9 cellular contexts compared by ENCODE assay signal in the genomic region with DNA sequence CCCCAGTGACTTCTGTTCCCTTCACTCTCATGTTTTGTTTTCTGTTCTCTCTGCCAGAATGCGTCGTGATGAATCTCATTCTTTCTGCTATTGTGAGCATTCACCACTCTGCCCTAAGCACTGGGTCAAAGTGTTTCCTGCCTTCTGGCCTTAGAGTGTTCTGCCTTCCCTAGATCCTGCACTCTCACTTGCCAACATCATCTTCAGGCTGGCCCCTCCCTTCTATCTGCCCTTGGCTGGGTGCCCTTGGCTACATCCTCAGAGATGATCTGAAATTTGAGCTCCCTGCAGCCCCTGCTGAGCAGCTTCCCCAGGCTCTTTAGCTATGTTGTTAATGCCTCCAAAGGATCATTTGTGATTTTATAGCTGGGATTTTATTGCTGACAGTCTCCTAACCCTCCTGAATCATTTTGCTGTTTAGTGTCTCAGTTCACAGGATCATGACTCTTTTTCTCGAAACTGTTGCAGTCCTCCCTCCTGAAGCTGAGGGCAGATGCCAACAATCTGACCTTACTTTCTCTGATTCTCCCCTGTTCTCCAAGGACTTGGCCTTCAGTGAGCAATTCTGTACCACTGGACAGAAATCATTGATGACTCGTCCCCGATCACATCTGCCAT. TPM values are rescaled to one million over a fixed set of nuclear protein-coding genes. Genes with fewer than 3 reads are reported as not detected.
A peak's percentile ranks its signal among the peaks of the same experiment; 100 is the strongest.
DNase-seq lines count a peak whose midpoint lies in the region; ATAC-seq and TF ChIP-seq lines count a peak whose summit lies in the region.
"Had no signal": no experiment of that assay in that cellular context is flagged by ENCODE, and none has a peak within 500 bp of the region (broad histone marks: within the 10 kb centered on the region; RNA-seq: fewer than 3 reads in every experiment).

No MANE protein-coding gene starts in this region.

- no peaks in the 10 kb centered on the region for H3K27me3 ChIP-seq in adrenal gland

- DNase-seq in Ammon's horn (ENCODE audit: low spot score) (peak; percentile 30), NCI-H1092 (lab: John Stamatoyannopoulos, UW) (peak; percentile 68), adrenal gland (peak; percentile 67 to 88 (median 84)), left colon (peak; percentile 44 to 47), erythroblast (lab: John Stamatoyannopoulos, UW) (no peak), mesenteric fat pad (ENCODE audit: low spot score) (no peak)
- no peak for DNase-seq in activated naive CD4-positive, alpha-beta T cell (lab: John Stamatoyannopoulos, UW)

- 16 to 29% (median 20%) methylated on average over 5 of the region's 5 CpGs for WGBS in adrenal gland, 4 donors

- H3K27ac ChIP-seq in adrenal gland, result peak overlapping the region in 4 of 5 donors; percentile 13 to 86 (median 52)

- H3K9me3 ChIP-seq in adrenal gland (replicated peaks in 1 of 3), result no peaks in the 10 kb centered on the region

- intact Hi-C loops in adrenal gland (cut with DNase I), result no loop called here
- intact Hi-C loops in left colon (cut with DNase I, micrococcal nuclease), result no loop called here

- TF ChIP-seq CTCF in adrenal gland (IDR thresholded peaks at IDR 0.05), result no peak

- TF ChIP-seq POLR2A in adrenal gland (IDR thresholded peaks at IDR 0.05) (no peak), erythroblast (IDR thresholded peaks at IDR 0.05; ENCODE audit: low read length) (no peak)

- ATAC-seq in left colon (peak; percentile 66), GM19455 (IDR thresholded peaks at IDR 0.05; ENCODE audit: unreplicated experiment) (no peak)

- H3K4me3 ChIP-seq in adrenal gland, result no peak overlapping the region

- H3K36me3 ChIP-seq in adrenal gland (replicated peaks in 1 of 2), result no peaks in the 10 kb centered on the region

- peaks cover 8 to 29% of the 10 kb centered on the region in 2 donors for H3K4me1 ChIP-seq in adrenal gland (replicated peaks in 1 of 2)

RNA-seq across cellular contexts. Expression of gene DHRS2, which starts 4.5 kb away (rescaled TPM):
- total RNA-seq in adrenal gland, result 1 to 10 TPM in 2 of 8 donors, under 1 TPM in 2, not detected in 4; 0.86 to 2.6 (median 1.1) TPM
- 1 to 10 TPM; 2.5 to 4.9 (median 2.7) TPM for polyA plus RNA-seq in adrenal gland
- total RNA-seq in left colon, result under 1 TPM; 0.22 to 0.34 TPM
- total RNA-seq in mesenteric fat pad, result not detected
- total RNA-seq: OCI-LY7 had no signal

Comparison
In these comparisons a context has a peak if more than half of its experiments do, and no peak if none do; other contexts are left out.
1. DNase-seq: peak in Ammon's horn (single experiment), NCI-H1092 (single experiment), adrenal gland (7 of 7) and left colon (2 of 2); none in erythroblast (0 of 2), activated naive CD4-positive, alpha-beta T cell (0 of 4) and mesenteric fat pad (single experiment).